ENCODE assay signal across 8 cellular contexts in genomic region chrX:69222103-69223090, GRCh38. TPM values are rescaled to one million over a fixed set of nuclear protein-coding genes. Genes with fewer than 3 reads are reported as not detected.
A peak's percentile ranks its signal among the peaks of the same experiment; 100 is the strongest.
DNase-seq lines count a peak whose midpoint lies in the region; ATAC-seq, FAIRE-seq and TF ChIP-seq lines count a peak whose summit lies in the region.

No MANE protein-coding gene starts in this region.

- TF ChIP-seq CTCF in kidney (IDR thresholded peaks at IDR 0.05; ENCODE audit: borderline replicate concordance, extremely low read depth, insufficient read depth), result peak; percentile 75

- no peak overlapping the region for H3K4me3 ChIP-seq in kidney (ENCODE audit: low read length in 2 of 2)

- H3K4me1 ChIP-seq in kidney (ENCODE audit: control insufficient read depth in 1 of 2, insufficient read depth in 1 of 2, low read depth in 1 of 2, low read length in 2 of 2), result no peaks in the 10 kb centered on the region

- no peak overlapping the region for H3K27ac ChIP-seq in kidney (ENCODE audit: low read depth in 2 of 2, low read length in 2 of 2)

- DNase-seq in COLO668 (lab: John Stamatoyannopoulos, UW; ENCODE audit: unreplicated experiment), result peak; percentile 24
- peak; percentile 60 for DNase-seq in NCI-H2107 (lab: John Stamatoyannopoulos, UW)
- DNase-seq in activated CD4-positive, CD25-positive, alpha-beta regulatory T cell (lab: John Stamatoyannopoulos, UW), result peak; percentile 36 to 58 (median 54)
- DNase-seq in central memory CD4-positive, alpha-beta T cell, result peak; percentile 46
- peak; percentile 83 for DNase-seq in kidney
- DNase-seq in stimulated activated CD4-positive, alpha-beta T cell treated with anti-CD3 and anti-CD28 coated beads, Interleukin-1b, Interleukin-23, amount 100 ng/mL, for 48 hours, result peak; percentile 70

- no peaks in the 10 kb centered on the region for H3K36me3 ChIP-seq in kidney (ENCODE audit: control insufficient read depth in 1 of 2, insufficient read depth in 2 of 2, low read length in 2 of 2)

- FAIRE-seq in kidney (lab: Jason Lieb, UNC), result no peak

- H3K9me3 ChIP-seq in kidney (ENCODE audit: control insufficient read depth in 1 of 2, low read length in 2 of 2), result no peaks in the 10 kb centered on the region

- peak; percentile 61 for ATAC-seq in GM21825 (IDR thresholded peaks at IDR 0.05; ENCODE audit: unreplicated experiment)
- ATAC-seq in HG03521 (IDR thresholded peaks at IDR 0.05; ENCODE audit: unreplicated experiment), result no peak

- no peak overlapping the region for H3K9ac ChIP-seq in kidney (ENCODE audit: low read length in 2 of 2)

- intact Hi-C loops in kidney (cut with DNase I), result no loop called here

RNA-seq across cellular contexts. Expression of gene PJA1, which starts 57.1 kb away (rescaled TPM):
- total RNA-seq in kidney, result 29.9 TPM
- 27.1 TPM for polyA plus RNA-seq in kidney (ENCODE audit: insufficient read depth, low read depth, low replicate concordance)

Comparison
In these comparisons a context has a peak if more than half of its experiments do, and no peak if none do; other contexts are left out.
1. DNase-seq: peak in every context shown above with its lines; median percentile 83 in kidney; 70 in stimulated activated CD4-positive, alpha-beta T cell treated with anti-CD3 and anti-CD28 coated beads, Interleukin-1b, Interleukin-23, amount 100 ng/mL, for 48 hours; 60 in NCI-H2107; 54 in activated CD4-positive, CD25-positive, alpha-beta regulatory T cell; 46 in central memory CD4-positive, alpha-beta T cell; 24 in COLO668.